ENCODE assay signal across 20 cellular contexts in genomic region chr1:215263636-215264035, GRCh38.
"Had no signal": no experiment of that assay in that cellular context is flagged by ENCODE, and none has a peak within 500 bp of the region (broad histone marks: within the 10 kb centered on the region; RNA-seq: fewer than 3 reads in every experiment).

No MANE protein-coding gene starts in this region.

- ATAC-seq: gastrocnemius medialis; left cardiac atrium; left lung; naive thymus-derived CD4-positive, alpha-beta T cell; right lobe of liver; stimulated activated naive CD8-positive, alpha-beta T cell treated with anti-CD3 and anti-CD28 coated beads, Interleukin-15, amount 100 ng/mL, for 72 hours had no signal

- DNase-seq: dorsolateral prefrontal cortex; effector CD4-positive, alpha-beta T cell; esophagus squamous epithelium; gastrocnemius medialis; head of caudate nucleus; left cardiac atrium; left lung; mesendoderm; midbrain; naive thymus-derived CD4-positive, alpha-beta T cell; right lobe of liver; small intestine; stimulated activated CD4-positive, alpha-beta T cell treated with anti-CD3 and anti-CD28 coated beads, Interleukin-15, amount 100 ng/mL, for 24 hours; stimulated activated CD4-positive, alpha-beta T cell treated with anti-CD3 and anti-CD28 coated beads, Interleukin-4, amount 100 ng/mL, for 1 hour; stimulated activated CD8-positive, alpha-beta memory T cell treated with anti-CD3 and anti-CD28 coated beads, Interleukin-4, amount 100 ng/mL, for 48 hours; stimulated activated naive CD4-positive, alpha-beta T cell; stimulated activated naive CD8-positive, alpha-beta T cell treated with anti-CD3 and anti-CD28 coated beads, Interleukin-15, amount 100 ng/mL, for 72 hours had no signal

- H3K4me1 ChIP-seq: esophagus squamous epithelium, gastrocnemius medialis, left lung, neural progenitor cell, parathyroid adenoma, right lobe of liver, suprapubic skin had no signal

- H3K79me2 ChIP-seq: parathyroid adenoma had no signal

- H3K4me3 ChIP-seq: dorsolateral prefrontal cortex, esophagus squamous epithelium, gastrocnemius medialis, left lung, neural progenitor cell, right lobe of liver, suprapubic skin had no signal

- H2AFZ ChIP-seq: neural progenitor cell, parathyroid adenoma had no signal

- H3K9ac ChIP-seq: neural progenitor cell, parathyroid adenoma had no signal

- H3K27ac ChIP-seq: dorsolateral prefrontal cortex, esophagus squamous epithelium, gastrocnemius medialis, left lung, neural progenitor cell, parathyroid adenoma, right lobe of liver, suprapubic skin had no signal

- H3K9me3 ChIP-seq: esophagus squamous epithelium, gastrocnemius medialis, right lobe of liver, suprapubic skin had no signal

- H3K4me2 ChIP-seq: neural progenitor cell had no signal

- H3K36me3 ChIP-seq: esophagus squamous epithelium, gastrocnemius medialis, left lung, neural progenitor cell, right lobe of liver, suprapubic skin had no signal

- H3K27me3 ChIP-seq: dorsolateral prefrontal cortex, esophagus squamous epithelium, gastrocnemius medialis, left lung, neural progenitor cell, right lobe of liver, suprapubic skin had no signal
